In the genomic region with DNA sequence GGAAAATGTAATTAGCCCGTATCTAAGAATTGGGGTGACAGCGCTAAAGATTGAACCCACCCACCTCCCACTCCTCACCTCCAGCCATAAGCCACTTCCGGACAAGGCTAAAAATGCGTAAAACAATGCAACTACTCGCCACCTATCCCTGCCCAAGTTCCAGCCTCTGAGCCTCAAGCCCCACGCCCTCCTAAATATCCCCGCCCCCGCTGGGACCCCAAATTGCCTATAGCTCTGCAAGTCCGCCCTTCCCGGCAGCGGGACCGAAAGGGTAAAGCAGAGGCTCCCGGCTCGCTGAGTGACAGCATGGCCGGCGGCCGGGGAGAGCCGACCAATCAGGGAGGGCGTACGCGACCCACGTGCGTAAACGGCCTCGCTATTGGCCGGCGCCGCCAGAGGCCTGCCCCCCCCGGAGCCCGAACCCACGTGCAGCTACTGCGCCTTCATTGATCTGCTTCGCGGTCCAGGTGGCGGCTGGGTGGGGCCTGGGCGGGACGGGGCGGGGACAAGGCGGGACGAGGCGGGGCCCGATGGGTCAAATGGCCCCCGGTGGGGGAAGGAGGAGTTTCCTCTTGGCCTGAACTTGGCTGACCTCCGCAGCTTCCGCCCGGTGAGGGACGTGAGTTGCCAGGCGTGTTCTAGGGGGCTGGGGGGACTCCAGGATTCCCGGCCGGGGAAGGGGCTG, we compare ENCODE assay signal across 8 cellular contexts. TPM values are rescaled to one million over a fixed set of nuclear protein-coding genes. Genes with fewer than 3 reads are reported as not detected.
A peak's percentile ranks its signal among the peaks of the same experiment; 100 is the strongest.
DNase-seq lines count a peak whose midpoint lies in the region; ATAC-seq and TF ChIP-seq lines count a peak whose summit lies in the region.

A gene (plus strand): TSS at position 564 of the 685 bp plus-strand sequence. CDS start 670 bp downstream, outside the sequence.

- TF ChIP-seq CTCF in GM13976 (IDR thresholded peaks at IDR 0.05; ENCODE audit: borderline replicate concordance, control extremely low read depth, extremely low read depth, insufficient read depth, missing control alignments): no peak
- TF ChIP-seq CTCF in upper lobe of right lung (IDR thresholded peaks at IDR 0.05): no peak

- H3K4me3 ChIP-seq in adipocyte (ENCODE audit: low read length) (peak within 1 kb of the TSS; percentile 85), upper lobe of right lung (peak within 1 kb of the TSS; percentile 57)

- H3K9me3 ChIP-seq in adipocyte (ENCODE audit: control insufficient read depth, low read length) (no peaks in the 10 kb centered on the region), upper lobe of right lung (no peaks in the 10 kb centered on the region)

- H3K27ac ChIP-seq in upper lobe of right lung: peak within 1 kb of the TSS; percentile 66

- no peaks in the 10 kb centered on the region for H3K27me3 ChIP-seq in adipocyte (replicated peaks; ENCODE audit: control insufficient read depth, insufficient read depth, low read length)
- no peaks in the 10 kb centered on the region for H3K27me3 ChIP-seq in upper lobe of right lung

- H3K4me1 ChIP-seq in adipocyte (ENCODE audit: control insufficient read depth, insufficient read depth, low read length) (peaks cover 38% of the 10 kb centered on the region), upper lobe of right lung (peaks cover 61% of the 10 kb centered on the region)

- intact Hi-C loops in left cardiac atrium (cut with DNase I) (loop anchor here in 1 of 2 donors (5.0 kb wide), 1 partner anchor 55 kb away; no protein-coding TSS in a partner anchor), posterior vena cava (cut with DNase I) (loop anchor here in 1 of 2 donors (5.0 kb wide), 1 partner anchor 60 kb away; no protein-coding TSS in a partner anchor), upper lobe of right lung (cut with DNase I) (no loop called here)

- peak within 1 kb of the TSS; percentile 83 for H3K9ac ChIP-seq in adipocyte (ENCODE audit: low read length)

- DNase-seq in GM13976 (ENCODE audit: low spot score) (peak; percentile 100), NCI-H1436 (lab: John Stamatoyannopoulos, UW) (peak; percentile 96), SW480 (ENCODE audit: low spot score) (peak; percentile 88), adipocyte (ENCODE audit: low read depth) (peak; percentile 97), left cardiac atrium (peak; percentile 97), posterior vena cava (ENCODE audit: low spot score) (peak; percentile 99), upper lobe of right lung (peak; percentile 98)

- peak; percentile 90 for ATAC-seq in HG02840 (IDR thresholded peaks at IDR 0.05; ENCODE audit: low FRiP score, unreplicated experiment)
- peak; percentile 95 to 97 for ATAC-seq in left cardiac atrium
- ATAC-seq in upper lobe of right lung: peak; percentile 96

- H3K36me3 ChIP-seq in adipocyte (ENCODE audit: control insufficient read depth, insufficient read depth, low read length, severe bottlenecking) (no peaks in the 10 kb centered on the region), upper lobe of right lung (no peaks in the 10 kb centered on the region)

- in situ Hi-C loops in GM13976 (cut with MboI; ENCODE audit: low sequenced_read_pairs, unreplicated experiment): no loop called here

RNA-seq across cellular contexts. Expression of the gene that starts here (rescaled TPM):
- total RNA-seq in left cardiac atrium (1 to 10 TPM in 1 of 2 donors, under 1 TPM in 1; 0.65 to 1.9 TPM), posterior vena cava (1 to 10 TPM in 1 of 2 donors, under 1 TPM in 1; 0.57 to 3.4 TPM), upper lobe of right lung (6.7 TPM)

Comparison
In these comparisons a context has a peak if more than half of its experiments do, and no peak if none do; other contexts are left out.
1. Peak in every context shown above with its lines: DNase-seq, ATAC-seq, H3K4me3 ChIP-seq and H3K27ac ChIP-seq.